Comparison of ENCODE assay signal across 27 cellular contexts in the genomic region with DNA sequence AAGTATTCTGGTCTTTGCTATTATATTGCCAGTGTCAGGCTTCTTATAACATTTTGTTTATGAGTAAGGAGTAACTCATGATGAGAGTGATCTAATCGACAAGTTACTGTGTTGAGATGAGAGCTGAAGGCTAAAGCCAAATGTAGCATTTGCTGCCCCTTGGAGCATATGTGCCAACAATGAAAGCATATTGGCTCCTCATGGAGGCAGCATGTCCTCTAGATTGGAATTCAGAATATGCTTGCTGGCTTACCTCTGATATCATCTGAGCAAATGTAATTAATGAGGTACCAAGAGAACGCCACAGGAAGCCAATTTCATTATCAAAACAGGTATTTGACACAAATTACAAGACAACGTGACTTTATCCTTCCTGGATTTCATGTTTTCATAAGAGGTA.
"Had no signal": no experiment of that assay in that cellular context is flagged by ENCODE, and none has a peak within 500 bp of the region (broad histone marks: within the 10 kb centered on the region; RNA-seq: fewer than 3 reads in every experiment).

No MANE protein-coding gene starts in this region.

- H3K36me3 Mint-ChIP-seq: activated CD4-positive, alpha-beta memory T cell treated with anti-CD3 and anti-CD28 coated beads for 36 hours; activated naive CD4-positive, alpha-beta T cell treated with anti-CD3 and anti-CD28 coated beads, Interleukin-2, amount 10 ng/mL, durations not matched to agents 7 days and 5 days; activated naive CD8-positive, alpha-beta T cell; brain; WTC11 had no signal

- H3K27ac ChIP-seq: colonic mucosa, PC-9, RWPE1 had no signal

- H2AFZ ChIP-seq: PC-9 had no signal

- H3K4me3 Mint-ChIP-seq: activated CD4-positive, alpha-beta memory T cell treated with anti-CD3 and anti-CD28 coated beads for 36 hours; activated naive CD4-positive, alpha-beta T cell treated with anti-CD3 and anti-CD28 coated beads, Interleukin-2, amount 10 ng/mL, durations not matched to agents 7 days and 5 days; activated naive CD8-positive, alpha-beta T cell; activated naive CD8-positive, alpha-beta T cell treated with anti-CD3 and anti-CD28 coated beads, Interleukin-2, amount 50 U/mL, for 24 hours; activated T-cell treated with anti-CD3 and anti-CD28 coated beads, Interleukin-2, amount 50 U/mL, for 4 hours; activated T-helper 1 cell treated with anti-CD3 and anti-CD28 coated beads, Interleukin-12 subunit alpha, Interleukin-12 subunit beta, Interleukin-2, Interleukin-4 antibody, amounts not matched to agents 30 ng/mL and 10 ng/mL and 1 ng/mL, durations not matched to agents 14 hours and 24 hours and 36 hours; brain; T-helper 2 cell treated with Interferon-gamma antibody and Interleukin-4, amounts not matched to agents 5 μg/mL and 100 μg/mL, for 36 hours; WTC11 had no signal

- H3K27me3 Mint-ChIP-seq: activated CD4-positive, alpha-beta memory T cell treated with anti-CD3 and anti-CD28 coated beads for 36 hours; activated naive CD4-positive, alpha-beta T cell treated with anti-CD3 and anti-CD28 coated beads, Interleukin-2, amount 10 ng/mL, durations not matched to agents 7 days and 5 days; activated naive CD8-positive, alpha-beta T cell; activated naive CD8-positive, alpha-beta T cell treated with anti-CD3 and anti-CD28 coated beads, Interleukin-2, amount 50 U/mL, for 24 hours had no signal

- ATAC-seq: activated CD4-positive, CD25-positive, alpha-beta regulatory T cell treated with anti-CD3 and anti-CD28 coated beads, Interleukin-2, amount 50 U/mL, for 24 hours; activated naive CD8-positive, alpha-beta T cell treated with anti-CD3 and anti-CD28 coated beads, Interleukin-2, amount 50 U/mL, for 24 hours; activated T-cell treated with anti-CD3 and anti-CD28 coated beads, Interleukin-2, amount 50 U/mL, for 4 hours; Right ventricle myocardium inferior; WTC11 had no signal

- H3K9me3 Mint-ChIP-seq: activated CD4-positive, alpha-beta memory T cell treated with anti-CD3 and anti-CD28 coated beads for 36 hours; activated naive CD4-positive, alpha-beta T cell treated with anti-CD3 and anti-CD28 coated beads, Interleukin-2, amount 10 ng/mL, durations not matched to agents 7 days and 5 days; activated naive CD8-positive, alpha-beta T cell treated with anti-CD3 and anti-CD28 coated beads, Interleukin-2, amount 50 U/mL, for 24 hours; activated T-cell treated with anti-CD3 and anti-CD28 coated beads, Interleukin-2, amount 50 U/mL, for 4 hours; activated T-helper 1 cell treated with anti-CD3 and anti-CD28 coated beads, Interleukin-12 subunit alpha, Interleukin-12 subunit beta, Interleukin-2, Interleukin-4 antibody, amounts not matched to agents 30 ng/mL and 10 ng/mL and 1 ng/mL, durations not matched to agents 14 hours and 24 hours and 36 hours; brain; T-helper 2 cell treated with Interferon-gamma antibody and Interleukin-4, amounts not matched to agents 5 μg/mL and 100 μg/mL, for 36 hours; WTC11 had no signal

- H3K4me1 ChIP-seq: colonic mucosa had no signal

- H3K27ac Mint-ChIP-seq: activated CD4-positive, alpha-beta memory T cell treated with anti-CD3 and anti-CD28 coated beads for 36 hours; activated naive CD4-positive, alpha-beta T cell treated with anti-CD3 and anti-CD28 coated beads, Interleukin-2, amount 10 ng/mL, durations not matched to agents 7 days and 5 days; activated naive CD8-positive, alpha-beta T cell; activated naive CD8-positive, alpha-beta T cell treated with anti-CD3 and anti-CD28 coated beads, Interleukin-2, amount 50 U/mL, for 24 hours; activated T-helper 1 cell treated with anti-CD3 and anti-CD28 coated beads, Interleukin-12 subunit alpha, Interleukin-12 subunit beta, Interleukin-2, Interleukin-4 antibody, amounts not matched to agents 30 ng/mL and 10 ng/mL and 1 ng/mL, durations not matched to agents 14 hours and 24 hours and 36 hours; brain; T-helper 2 cell treated with Interferon-gamma antibody and Interleukin-4, amounts not matched to agents 5 μg/mL and 100 μg/mL, for 36 hours; WTC11 had no signal

- H3K27me3 ChIP-seq: colonic mucosa had no signal

- DNase-seq: activated CD4-positive, alpha-beta memory T cell treated with anti-CD3 and anti-CD28 coated beads for 36 hours; activated CD4-positive, alpha-beta T cell treated with anti-CD3 and anti-CD28 coated beads for 4 hours; activated CD4-positive, alpha-beta T cell treated with anti-CD3 and anti-CD28 coated beads, Interleukin-2, amount 50 U/mL, for 1 hour; activated CD8-positive, alpha-beta memory T cell treated with anti-CD3 and anti-CD28 coated beads, Interleukin-2, amount 50 U/mL, for 4 hours; activated naive CD4-positive, alpha-beta T cell treated with anti-CD3 and anti-CD28 coated beads, Interleukin-2, amount 10 ng/mL, durations not matched to agents 7 days and 5 days; activated naive CD8-positive, alpha-beta T cell treated with anti-CD3 and anti-CD28 coated beads, Interleukin-2, amount 50 U/mL, for 24 hours; activated T-cell treated with anti-CD3 and anti-CD28 coated beads for 4 hours; activated T-cell treated with anti-CD3 and anti-CD28 coated beads, Interleukin-2, amount 50 U/mL, for 4 hours; anterior cingulate cortex; colonic mucosa; Karpas-422; KBM-7; NCI-H1105; NCI-H1694 treated with DMSO at 0.1 percent for 48 hours; NCI-H2029; NCI-H345; NCI-H524 treated with DMSO at 0.1 percent for 48 hours; NCI-H82; PC-9 had no signal

- H3K9me3 ChIP-seq: colonic mucosa had no signal

- H3K4me2 ChIP-seq: PC-9 had no signal
